Comparison of ENCODE assay signal across 1 cellular context in the genomic region with DNA sequence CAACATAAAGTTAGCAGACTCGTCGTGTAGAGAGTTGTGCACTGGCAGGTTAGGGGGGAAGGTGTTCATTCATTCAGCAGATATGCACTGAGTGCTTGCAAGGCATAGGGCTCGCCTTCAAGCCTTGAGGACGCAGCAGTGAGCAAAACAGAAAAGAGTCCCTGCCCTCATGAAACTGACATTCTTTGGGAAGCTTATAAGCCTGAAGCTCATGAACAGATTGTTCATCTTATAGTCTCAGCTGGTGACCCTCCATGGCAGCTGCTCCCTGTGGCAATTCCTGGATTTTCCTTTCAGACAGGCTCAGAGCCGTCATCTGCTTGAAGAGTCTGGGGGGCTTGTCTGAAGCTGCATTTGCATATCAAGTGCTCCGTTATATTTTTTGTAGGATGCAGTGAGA.
TF ChIP-seq lines count a peak whose summit lies in the region.

No MANE protein-coding gene starts in this region.

TF ChIP-seq in WTC11, 78 proteins besides CTCF, POLR2A, EP300 and RAD21 (continued from another document):
- TF ChIP-seq IRF2 (CRISPR knock-in tag; IDR thresholded peaks at IDR 0.05; ENCODE audit: borderline replicate concordance, low read depth) (no peak), RORB (CRISPR knock-in tag; IDR thresholded peaks at IDR 0.05) (no peak), ZNF317 (CRISPR knock-in tag; IDR thresholded peaks at IDR 0.05; ENCODE audit: borderline replicate concordance, low read depth) (no peak), GABPB1 (CRISPR knock-in tag; IDR thresholded peaks at IDR 0.05) (no peak), ZNF138 (CRISPR knock-in tag; conservative IDR thresholded peaks at IDR 0.05) (no peak)
- TF ChIP-seq, protein P1, sequence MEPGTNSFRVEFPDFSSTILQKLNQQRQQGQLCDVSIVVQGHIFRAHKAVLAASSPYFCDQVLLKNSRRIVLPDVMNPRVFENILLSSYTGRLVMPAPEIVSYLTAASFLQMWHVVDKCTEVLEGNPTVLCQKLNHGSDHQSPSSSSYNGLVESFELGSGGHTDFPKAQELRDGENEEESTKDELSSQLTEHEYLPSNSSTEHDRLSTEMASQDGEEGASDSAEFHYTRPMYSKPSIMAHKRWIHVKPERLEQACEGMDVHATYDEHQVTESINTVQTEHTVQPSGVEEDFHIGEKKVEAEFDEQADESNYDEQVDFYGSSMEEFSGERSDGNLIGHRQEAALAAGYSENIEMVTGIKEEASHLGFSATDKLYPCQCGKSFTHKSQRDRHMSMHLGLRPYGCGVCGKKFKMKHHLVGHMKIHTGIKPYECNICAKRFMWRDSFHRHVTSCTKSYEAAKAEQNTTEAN (CRISPR knock-in tag; IDR thresholded peaks at IDR 0.05), result no peak
- TF ChIP-seq, protein P2, sequence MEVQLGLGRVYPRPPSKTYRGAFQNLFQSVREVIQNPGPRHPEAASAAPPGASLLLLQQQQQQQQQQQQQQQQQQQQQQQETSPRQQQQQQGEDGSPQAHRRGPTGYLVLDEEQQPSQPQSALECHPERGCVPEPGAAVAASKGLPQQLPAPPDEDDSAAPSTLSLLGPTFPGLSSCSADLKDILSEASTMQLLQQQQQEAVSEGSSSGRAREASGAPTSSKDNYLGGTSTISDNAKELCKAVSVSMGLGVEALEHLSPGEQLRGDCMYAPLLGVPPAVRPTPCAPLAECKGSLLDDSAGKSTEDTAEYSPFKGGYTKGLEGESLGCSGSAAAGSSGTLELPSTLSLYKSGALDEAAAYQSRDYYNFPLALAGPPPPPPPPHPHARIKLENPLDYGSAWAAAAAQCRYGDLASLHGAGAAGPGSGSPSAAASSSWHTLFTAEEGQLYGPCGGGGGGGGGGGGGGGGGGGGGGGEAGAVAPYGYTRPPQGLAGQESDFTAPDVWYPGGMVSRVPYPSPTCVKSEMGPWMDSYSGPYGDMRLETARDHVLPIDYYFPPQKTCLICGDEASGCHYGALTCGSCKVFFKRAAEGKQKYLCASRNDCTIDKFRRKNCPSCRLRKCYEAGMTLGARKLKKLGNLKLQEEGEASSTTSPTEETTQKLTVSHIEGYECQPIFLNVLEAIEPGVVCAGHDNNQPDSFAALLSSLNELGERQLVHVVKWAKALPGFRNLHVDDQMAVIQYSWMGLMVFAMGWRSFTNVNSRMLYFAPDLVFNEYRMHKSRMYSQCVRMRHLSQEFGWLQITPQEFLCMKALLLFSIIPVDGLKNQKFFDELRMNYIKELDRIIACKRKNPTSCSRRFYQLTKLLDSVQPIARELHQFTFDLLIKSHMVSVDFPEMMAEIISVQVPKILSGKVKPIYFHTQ (CRISPR knock-in tag; IDR thresholded peaks at IDR 0.05), result no peak
- TF ChIP-seq, protein P3, sequence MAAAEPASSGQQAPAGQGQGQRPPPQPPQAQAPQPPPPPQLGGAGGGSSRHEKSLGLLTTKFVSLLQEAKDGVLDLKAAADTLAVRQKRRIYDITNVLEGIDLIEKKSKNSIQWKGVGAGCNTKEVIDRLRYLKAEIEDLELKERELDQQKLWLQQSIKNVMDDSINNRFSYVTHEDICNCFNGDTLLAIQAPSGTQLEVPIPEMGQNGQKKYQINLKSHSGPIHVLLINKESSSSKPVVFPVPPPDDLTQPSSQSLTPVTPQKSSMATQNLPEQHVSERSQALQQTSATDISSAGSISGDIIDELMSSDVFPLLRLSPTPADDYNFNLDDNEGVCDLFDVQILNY (CRISPR knock-in tag; IDR thresholded peaks at IDR 0.05), result no peak
